In genomic region chr19:2061093-2061935, GRCh38 we compare ENCODE assay signal across 1 cellular context.
TF ChIP-seq lines count a peak whose summit lies in the region.

No MANE protein-coding gene starts in this region.

TF ChIP-seq in GM12878, 131 proteins besides CTCF, POLR2A, EP300 and RAD21 (continued from another document):
- TF ChIP-seq JUND (IDR thresholded peaks at IDR 0.05; ENCODE audit: low read depth, low read length) (0 out of 2 replicates have a peak, but pooled peaks have one; percentile 6), CBFB (IDR thresholded peaks at IDR 0.05; ENCODE audit: low read depth) (0 out of 2 replicates have a peak, but pooled peaks have one; percentile 24), SREBF1 (IDR thresholded peaks at IDR 0.05; ENCODE audit: low read length) (no peak), LARP7 (IDR thresholded peaks at IDR 0.05) (peak; percentile 64)
